In genomic region chr7:26686448-26686981, GRCh38 we compare ENCODE assay signal across 8 cellular contexts.
DNase-seq lines count a peak whose midpoint lies in the region; ATAC-seq and TF ChIP-seq lines count a peak whose summit lies in the region.

No MANE protein-coding gene starts in this region.

- H3K4me3 Mint-ChIP-seq in CD4-positive, alpha-beta memory T cell: no peak overlapping the region
- peak overlapping the region; percentile 37 for H3K4me3 Mint-ChIP-seq in mesothelial cell of epicardium
- H3K4me3 Mint-ChIP-seq in activated naive CD8-positive, alpha-beta T cell treated with anti-CD3 and anti-CD28 coated beads for 36 hours: no peak overlapping the region

- no peak overlapping the region for H3K27ac Mint-ChIP-seq in CD4-positive, alpha-beta memory T cell
- peak overlapping the region; percentile 96 for H3K27ac Mint-ChIP-seq in mesothelial cell of epicardium
- H3K27ac Mint-ChIP-seq in activated naive CD8-positive, alpha-beta T cell treated with anti-CD3 and anti-CD28 coated beads for 36 hours: no peak overlapping the region

- no peaks in the 10 kb centered on the region for H3K9me3 ChIP-seq in CD4-positive, alpha-beta memory T cell (ENCODE audit: control insufficient read depth in 1 of 2, low read length in 2 of 2)
- no peaks in the 10 kb centered on the region for H3K9me3 ChIP-seq in colonic mucosa

- no peak overlapping the region for H3K27ac ChIP-seq in CD4-positive, alpha-beta memory T cell (ENCODE audit: low read depth, low read length)
- no peak overlapping the region for H3K27ac ChIP-seq in colonic mucosa

- POLR2A ChIA-PET in CD4-positive, alpha-beta memory T cell (lab: Charles Lee; ENCODE audit: partially characterized antibody): no interaction called here

- H3K27me3 ChIP-seq in CD4-positive, alpha-beta memory T cell (ENCODE audit: insufficient read depth, low read length): no peaks in the 10 kb centered on the region
- H3K27me3 ChIP-seq in colonic mucosa: no peaks in the 10 kb centered on the region

- H3K36me3 Mint-ChIP-seq in CD4-positive, alpha-beta memory T cell: no peaks in the 10 kb centered on the region
- H3K36me3 Mint-ChIP-seq in mesothelial cell of epicardium: no peaks in the 10 kb centered on the region
- peaks cover 1% of the 10 kb centered on the region for H3K36me3 Mint-ChIP-seq in activated naive CD8-positive, alpha-beta T cell treated with anti-CD3 and anti-CD28 coated beads for 36 hours

- H3K4me1 ChIP-seq in CD4-positive, alpha-beta memory T cell (ENCODE audit: insufficient read depth, low read length): no peaks in the 10 kb centered on the region
- H3K4me1 ChIP-seq in colonic mucosa: peaks cover 8% of the 10 kb centered on the region

- TF ChIP-seq CTCF in colonic mucosa (IDR thresholded peaks at IDR 0.05): peak; percentile 69
- peak; percentile 96 for TF ChIP-seq CTCF in mesothelial cell of epicardium (IDR thresholded peaks at IDR 0.05; ENCODE audit: unreplicated experiment)

- intact Hi-C loops in CD4-positive, alpha-beta memory T cell (cut with micrococcal nuclease): loop anchor here (1.0 kb wide), 1 partner anchor 475 kb away; no protein-coding TSS in a partner anchor
- intact Hi-C loops in colonic mucosa (cut with DNase I): no loop called here

- DNase-seq in CD4-positive, alpha-beta memory T cell: peak in 4 of 5 donors; percentile 28 to 43 (median 34)
- DNase-seq in HK-2 (ENCODE audit: unreplicated experiment): peak; percentile 52
- peak; percentile 70 for DNase-seq in NOMO-1 treated with DMSO at 0.1 percent for 48 hours (lab: John Stamatoyannopoulos, UW; ENCODE audit: unreplicated experiment)
- DNase-seq in colonic mucosa: no peak
- peak; percentile 26 to 59 for DNase-seq in mesothelial cell of epicardium (ENCODE audit: low spot score in 2 of 2, unreplicated experiment in 2 of 2)
- no peak for DNase-seq in activated naive CD8-positive, alpha-beta T cell treated with anti-CD3 and anti-CD28 coated beads for 36 hours
- DNase-seq in activated CD4-positive, CD25-positive, alpha-beta regulatory T cell treated with anti-CD3 and anti-CD28 coated beads, Interleukin-2, amount 50 U/mL, for 72 hours: no peak

- H3K4me3 ChIP-seq in CD4-positive, alpha-beta memory T cell (ENCODE audit: low read length in 2 of 2): no peak overlapping the region
- H3K4me3 ChIP-seq in colonic mucosa: no peak overlapping the region

- no peak overlapping the region for H3K9ac ChIP-seq in colonic mucosa (ENCODE audit: low read depth in 2 of 2, low read length in 2 of 2)

- peaks cover 10 to 11% of the 10 kb centered on the region in 2 donors for H3K27me3 Mint-ChIP-seq in CD4-positive, alpha-beta memory T cell
- no peaks in the 10 kb centered on the region for H3K27me3 Mint-ChIP-seq in mesothelial cell of epicardium (ENCODE audit: low read depth)
- H3K27me3 Mint-ChIP-seq in activated naive CD8-positive, alpha-beta T cell treated with anti-CD3 and anti-CD28 coated beads for 36 hours: peaks cover 28% of the 10 kb centered on the region

- no peak for ATAC-seq in GM21528 (IDR thresholded peaks at IDR 0.05; ENCODE audit: low FRiP score, unreplicated experiment)

- CTCF ChIA-PET in CD4-positive, alpha-beta memory T cell (lab: Charles Lee; ENCODE audit: partially characterized antibody): interaction anchor here (0.8 to 1.7 kb wide), 12 partner anchors 11 to 792 kb away, joined by 3 to 8 read pairs (median 4); partner anchors contain the start of gene HOXA7

- H3K36me3 ChIP-seq in CD4-positive, alpha-beta memory T cell (ENCODE audit: insufficient read depth, low read length): no peaks in the 10 kb centered on the region
- H3K36me3 ChIP-seq in colonic mucosa: no peaks in the 10 kb centered on the region

- no peaks in the 10 kb centered on the region for H3K9me3 Mint-ChIP-seq in CD4-positive, alpha-beta memory T cell
- no peaks in the 10 kb centered on the region for H3K9me3 Mint-ChIP-seq in mesothelial cell of epicardium
- H3K9me3 Mint-ChIP-seq in activated naive CD8-positive, alpha-beta T cell treated with anti-CD3 and anti-CD28 coated beads for 36 hours: no peaks in the 10 kb centered on the region

- peaks cover 0 to under 1% (median 0%) of the 10 kb centered on the region in 4 donors for H3K4me1 Mint-ChIP-seq in CD4-positive, alpha-beta memory T cell
- H3K4me1 Mint-ChIP-seq in mesothelial cell of epicardium: peaks cover 89% of the 10 kb centered on the region
- no peaks in the 10 kb centered on the region for H3K4me1 Mint-ChIP-seq in activated naive CD8-positive, alpha-beta T cell treated with anti-CD3 and anti-CD28 coated beads for 36 hours

Comparison
In these comparisons a context has a peak if more than half of its experiments do, and no peak if none do; other contexts are left out.
1. DNase-seq: peak in CD4-positive, alpha-beta memory T cell (4 of 5), HK-2 (single experiment), NOMO-1 treated with DMSO at 0.1 percent for 48 hours (single experiment) and mesothelial cell of epicardium (2 of 2); none in colonic mucosa (single experiment), activated naive CD8-positive, alpha-beta T cell treated with anti-CD3 and anti-CD28 coated beads for 36 hours (single experiment) and activated CD4-positive, CD25-positive, alpha-beta regulatory T cell treated with anti-CD3 and anti-CD28 coated beads, Interleukin-2, amount 50 U/mL, for 72 hours (single experiment).